10 cellular contexts compared by ENCODE assay signal in the genomic region with DNA sequence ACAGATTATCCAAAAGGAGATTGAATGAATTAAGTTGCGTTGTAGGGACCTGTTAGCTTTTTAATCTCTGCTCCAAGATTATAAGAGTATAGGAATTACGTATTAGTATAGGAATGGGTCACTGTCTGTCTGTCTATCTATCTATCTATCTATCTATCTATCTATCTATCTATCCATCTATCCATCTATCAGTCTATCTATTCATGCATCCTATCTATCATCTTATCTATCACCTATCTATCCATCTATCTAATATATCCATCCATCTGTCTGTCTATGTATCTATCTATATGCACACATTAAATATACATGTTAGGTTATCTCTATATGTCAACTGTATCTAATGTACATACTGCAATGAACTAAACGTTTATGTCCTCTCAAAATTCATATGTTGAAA.
"Had no signal": no experiment of that assay in that cellular context is flagged by ENCODE, and none has a peak within 500 bp of the region (broad histone marks: within the 10 kb centered on the region; RNA-seq: fewer than 3 reads in every experiment).

No MANE protein-coding gene starts in this region.

- H3K9ac ChIP-seq: GM23248 had no signal

- ATAC-seq: HCT116, HepG2 had no signal

- H3K27ac ChIP-seq: GM23248, HL-60 had no signal

- H3K9me3 ChIP-seq: HAP-1 had no signal

- H3K9me3 Mint-ChIP-seq: HFFc6, IgD-negative memory B cell had no signal

- H3K27ac Mint-ChIP-seq: HFFc6 had no signal

- H2AFZ ChIP-seq: GM23248 had no signal

- H3K4me3 Mint-ChIP-seq: HFFc6, IgD-negative memory B cell had no signal

- H3K4me3 ChIP-seq: GM23248, HAP-1 had no signal

- H3K36me3 ChIP-seq: HAP-1 had no signal

- DNase-seq: GM23248, GOT3, H7, HFFc6, KG1 had no signal
